8 cellular contexts compared by ENCODE assay signal in the genomic region with DNA sequence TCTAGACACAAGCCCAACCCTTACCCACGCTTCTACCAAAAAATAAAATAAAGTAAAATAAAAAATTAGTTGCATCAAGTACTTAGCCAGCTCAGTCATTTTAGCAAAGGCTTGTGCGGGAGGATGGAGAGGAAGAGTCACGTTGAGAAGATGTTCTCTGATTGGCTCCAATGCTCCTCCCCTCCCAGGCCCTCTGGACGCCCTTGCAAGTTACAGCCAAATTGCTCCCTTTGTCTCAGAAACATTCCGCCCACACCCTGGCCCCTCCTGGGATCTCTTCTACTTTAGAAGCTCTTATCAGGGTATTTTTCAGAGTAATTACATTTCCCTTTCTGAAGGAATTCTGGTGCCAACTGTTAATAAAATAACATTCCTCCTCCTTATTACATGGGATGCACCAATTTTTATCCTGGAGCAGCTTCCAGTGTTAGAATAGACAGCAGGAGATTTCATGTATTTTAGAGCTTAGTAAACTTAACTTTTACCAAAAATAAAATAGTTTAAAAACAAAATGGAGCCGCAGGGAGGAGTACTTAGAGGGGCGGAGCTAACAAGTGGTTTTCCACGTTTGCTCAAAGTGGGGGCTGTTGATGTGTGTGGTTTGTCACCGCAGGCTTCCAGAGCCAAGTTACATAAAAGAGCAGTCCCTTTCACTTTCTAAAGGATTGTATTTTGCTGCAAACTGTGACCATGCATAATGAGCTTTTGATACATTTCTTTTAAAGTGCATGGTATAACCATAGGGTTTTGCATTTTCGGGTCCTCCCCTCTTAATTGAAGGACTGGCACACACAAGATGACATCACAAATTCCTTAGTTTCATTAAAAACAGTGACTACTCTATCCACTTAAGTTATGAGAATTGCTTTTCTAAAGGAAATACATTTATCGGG.
DNase-seq lines count a peak whose midpoint lies in the region; ATAC-seq and TF ChIP-seq lines count a peak whose summit lies in the region.

No MANE protein-coding gene starts in this region.

- H3K9ac ChIP-seq in rectal smooth muscle tissue (ENCODE audit: low read length) = no peak overlapping the region

- DNase-seq in NCI-H2029 treated with DMSO at 0.1 percent for 48 hours (lab: John Stamatoyannopoulos, UW) (peak; percentile 83), fibroblast of mammary gland (ENCODE audit: low read depth) (peak; percentile 70), GM19240 (ENCODE audit: insufficient read length, low spot score) (no peak)
- peak; percentile 15 for DNase-seq in activated CD8-positive, alpha-beta memory T cell treated with anti-CD3 and anti-CD28 coated beads, Interleukin-2, amount 50 U/mL, for 24 hours (ENCODE audit: extremely low read depth)

- peak overlapping the region; percentile 27 for H3K4me3 ChIP-seq in fibroblast of mammary gland (ENCODE audit: control insufficient read depth, low read depth, low read length)
- H3K4me3 ChIP-seq in rectal smooth muscle tissue (ENCODE audit: low read length) = peak overlapping the region; percentile 47

- no peak for TF ChIP-seq CTCF in fibroblast of mammary gland (conservative IDR thresholded peaks at IDR 0.05; ENCODE audit: control insufficient read depth, insufficient read depth, low read depth, low read length)

- no peaks in the 10 kb centered on the region for H3K27me3 ChIP-seq in rectal smooth muscle tissue (ENCODE audit: control insufficient read depth, insufficient read depth, low read length)

- no peaks in the 10 kb centered on the region for H3K4me1 ChIP-seq in rectal smooth muscle tissue (ENCODE audit: control insufficient read depth, insufficient read depth, low read length)

- no peaks in the 10 kb centered on the region for H3K36me3 ChIP-seq in rectal smooth muscle tissue (ENCODE audit: control insufficient read depth, insufficient read depth, low read length)

- ATAC-seq in GM18868 (IDR thresholded peaks at IDR 0.05; ENCODE audit: unreplicated experiment) (peak; percentile 68), HG03280 (IDR thresholded peaks at IDR 0.05; ENCODE audit: unreplicated experiment) (no peak), HG03469 (IDR thresholded peaks at IDR 0.05; ENCODE audit: unreplicated experiment) (no peak)

- peak overlapping the region; percentile 53 for H3K27ac ChIP-seq in rectal smooth muscle tissue (ENCODE audit: low read depth, low read length)
